ENCODE assay signal across 8 cellular contexts in the genomic region with DNA sequence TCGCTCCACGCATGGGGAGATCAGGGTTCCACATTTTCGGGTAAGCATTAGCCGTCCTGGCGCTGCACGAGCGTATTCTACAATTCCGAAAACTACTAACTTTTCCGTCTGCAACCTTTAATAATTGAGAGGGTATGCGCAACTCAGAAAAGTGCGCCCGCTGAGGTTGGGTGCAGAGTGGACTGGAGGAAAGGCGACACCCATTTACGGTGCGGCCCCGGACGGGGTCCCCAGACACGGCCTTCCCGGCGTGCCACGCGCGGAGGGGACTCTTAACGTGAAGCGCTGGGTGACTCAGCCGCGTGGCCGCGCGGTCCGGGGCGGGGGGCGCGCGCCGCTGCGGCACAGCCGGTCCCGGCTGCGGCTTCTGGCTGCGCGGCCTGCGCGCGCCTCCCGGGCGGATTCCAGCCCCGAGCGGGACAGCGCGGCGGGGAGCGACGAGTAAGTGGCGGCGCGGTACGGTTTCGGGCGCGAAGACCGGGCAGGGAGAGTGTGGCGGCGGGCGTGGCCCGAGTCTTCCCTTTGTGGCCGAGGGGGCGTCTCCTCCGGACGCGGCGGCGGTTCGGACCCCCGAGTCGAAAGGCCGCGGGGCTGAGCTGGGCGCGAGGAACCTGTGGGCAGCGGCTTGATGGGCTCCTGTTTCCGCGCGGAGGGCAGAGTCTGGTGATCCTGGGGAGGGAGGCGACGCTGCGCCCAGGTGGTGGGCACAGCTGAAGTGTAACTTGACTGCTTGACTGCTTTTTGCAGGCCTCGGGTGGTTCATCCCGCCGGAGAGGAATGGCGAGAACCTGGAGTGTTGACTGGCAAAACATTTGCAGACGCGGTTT. TPM values are rescaled to one million over a fixed set of nuclear protein-coding genes. Genes with fewer than 3 reads are reported as not detected.
DNase-seq lines count a peak whose midpoint lies in the region; ATAC-seq lines count a peak whose summit lies in the region.

A gene (plus strand): TSS at position 330 of the 827 bp plus-strand sequence. CDS start 27,098 bp downstream, outside the sequence.
A gene with protein sequence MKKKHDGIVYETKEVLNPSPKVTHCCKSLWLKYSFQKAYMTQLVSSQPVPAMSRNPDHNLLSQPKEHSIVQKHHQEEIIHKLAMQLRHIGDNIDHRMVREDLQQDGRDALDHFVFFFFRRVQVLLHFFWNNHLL (minus strand): TSS at position 184 of the 827 bp plus-strand sequence. CDS start 16,772 bp downstream, outside the sequence.

- H3K27ac ChIP-seq in mesendoderm (ENCODE audit: low read depth, low read length): peak within 1 kb of the TSS; percentile 96

- H2BK15ac ChIP-seq in mesendoderm (replicated peaks; ENCODE audit: low read depth): no peak within 1 kb of the TSS

- H3K4me1 Mint-ChIP-seq in effector memory CD8-positive, alpha-beta T cell (ENCODE audit: low read depth in 2 of 2): peaks cover 23 to 36% of the 10 kb centered on the region in 2 donors

- peaks cover 3% of the 10 kb centered on the region for H3K4me1 ChIP-seq in mesendoderm (ENCODE audit: control insufficient read depth, low read depth, low read length)

- H3K27me3 ChIP-seq in mesendoderm (ENCODE audit: insufficient read depth, low read length, poor library complexity): no peaks in the 10 kb centered on the region

- H3K9ac ChIP-seq in mesendoderm (ENCODE audit: low read length): peak within 1 kb of the TSS; percentile 97

- no peaks in the 10 kb centered on the region for H3K9me3 Mint-ChIP-seq in effector memory CD8-positive, alpha-beta T cell

- peak within 1 kb of the TSS; percentile 89 for H3K4me2 ChIP-seq in mesendoderm (ENCODE audit: low read length)

- peak within 1 kb of the TSS; percentile 95 for H3K4me3 ChIP-seq in mesendoderm (ENCODE audit: low read length)

- H3K4me3 Mint-ChIP-seq in effector memory CD8-positive, alpha-beta T cell: peak within 1 kb of the TSS; percentile 93 to 96

- no peaks in the 10 kb centered on the region for H3K36me3 ChIP-seq in mesendoderm (ENCODE audit: control insufficient read depth, insufficient read depth, low read length)

- H2BK120ac ChIP-seq in mesendoderm (ENCODE audit: low read depth, low read length): no peak within 1 kb of the TSS

- peak within 1 kb of the TSS; percentile 99 for H3K56ac ChIP-seq in mesendoderm (ENCODE audit: low read length)

- peaks cover 16% of the 10 kb centered on the region for H3K36me3 Mint-ChIP-seq in effector memory CD8-positive, alpha-beta T cell (ENCODE audit: insufficient read depth)

- peaks cover 7% of the 10 kb centered on the region for H3K79me1 ChIP-seq in mesendoderm (ENCODE audit: low read length)

- peak within 1 kb of the TSS; percentile 45 for H2BK5ac ChIP-seq in mesendoderm (ENCODE audit: low read length)

- peaks cover 20% of the 10 kb centered on the region for H3K79me2 ChIP-seq in mesendoderm (ENCODE audit: control insufficient read depth, insufficient read depth, low read length)

- ATAC-seq in GM19468 (IDR thresholded peaks at IDR 0.05; ENCODE audit: extremely low read depth, unreplicated experiment): peak; percentile 61
- ATAC-seq in effector memory CD8-positive, alpha-beta T cell (replicated peaks): peak; percentile 85

- WGBS in mesendoderm (ENCODE audit: extremely low coverage, insufficient coverage, low lambda C conversion rate): no CpG with 5 or more reads among the region's 93 CpGs

- peak within 1 kb of the TSS; percentile 97 for H3K23ac ChIP-seq in mesendoderm (ENCODE audit: low read length)

- H3K27ac Mint-ChIP-seq in effector memory CD8-positive, alpha-beta T cell: peak within 1 kb of the TSS; percentile 95 to 98

- DNase-seq in COLO668 (lab: John Stamatoyannopoulos, UW; ENCODE audit: unreplicated experiment) (peak; percentile 89), HS-27A (ENCODE audit: low read depth) (peak; percentile 57), NOMO-1 treated with DMSO at 0.1 percent for 48 hours (lab: John Stamatoyannopoulos, UW; ENCODE audit: unreplicated experiment) (peak; percentile 81), mesendoderm (peak; percentile 90)
- DNase-seq in activated CD8-positive, alpha-beta memory T cell treated with anti-CD3 and anti-CD28 coated beads for 48 hours (ENCODE audit: low read depth in 2 of 3, low spot score in 2 of 3): peak; percentile 74 to 76 (median 74)
- peak; percentile 81 to 82 (median 81) for DNase-seq in effector memory CD8-positive, alpha-beta T cell
- peak; percentile 77 for DNase-seq in stimulated activated CD8-positive, alpha-beta memory T cell treated with anti-CD3 and anti-CD28 coated beads, Interleukin-12 subunit alpha, Interleukin-12 subunit beta, amount 100 ng/mL, for 24 hours (ENCODE audit: extremely low read depth)

- H3K4ac ChIP-seq in mesendoderm (ENCODE audit: low read depth, low read length): peak within 1 kb of the TSS; percentile 59

- peak within 1 kb of the TSS; percentile 95 for H4K8ac ChIP-seq in mesendoderm (ENCODE audit: low read depth, low read length)

- H3K27me3 Mint-ChIP-seq in effector memory CD8-positive, alpha-beta T cell: no peaks in the 10 kb centered on the region

- H2AK5ac ChIP-seq in mesendoderm (ENCODE audit: low read length): no peak within 1 kb of the TSS

- peak within 1 kb of the TSS; percentile 71 for H4K5ac ChIP-seq in mesendoderm (ENCODE audit: low read length)

- H3K18ac ChIP-seq in mesendoderm (ENCODE audit: low read length): peak within 1 kb of the TSS; percentile 70

RNA-seq across cellular contexts. Expression of the first gene that starts in this region (rescaled TPM):
- 19.5 TPM for polyA plus RNA-seq in mesendoderm (2013, experiment 1 of 2)
- polyA plus RNA-seq in mesendoderm (2013, experiment 2 of 2): 18.9 TPM

RNA-seq across cellular contexts. Expression of the second gene that starts in this region (rescaled TPM):
- polyA plus RNA-seq in mesendoderm (2013, experiment 1 of 2): 0.03 TPM
- polyA plus RNA-seq in mesendoderm (2013, experiment 2 of 2): 0.10 TPM

Comparison
In these comparisons a context has a peak if more than half of its experiments do, and no peak if none do; other contexts are left out.
1. Peak in every context shown above with its lines: DNase-seq, ATAC-seq, H3K4me3 ChIP-seq and H3K27ac ChIP-seq.